ENCODE assay signal across 1 cellular context in the genomic region with DNA sequence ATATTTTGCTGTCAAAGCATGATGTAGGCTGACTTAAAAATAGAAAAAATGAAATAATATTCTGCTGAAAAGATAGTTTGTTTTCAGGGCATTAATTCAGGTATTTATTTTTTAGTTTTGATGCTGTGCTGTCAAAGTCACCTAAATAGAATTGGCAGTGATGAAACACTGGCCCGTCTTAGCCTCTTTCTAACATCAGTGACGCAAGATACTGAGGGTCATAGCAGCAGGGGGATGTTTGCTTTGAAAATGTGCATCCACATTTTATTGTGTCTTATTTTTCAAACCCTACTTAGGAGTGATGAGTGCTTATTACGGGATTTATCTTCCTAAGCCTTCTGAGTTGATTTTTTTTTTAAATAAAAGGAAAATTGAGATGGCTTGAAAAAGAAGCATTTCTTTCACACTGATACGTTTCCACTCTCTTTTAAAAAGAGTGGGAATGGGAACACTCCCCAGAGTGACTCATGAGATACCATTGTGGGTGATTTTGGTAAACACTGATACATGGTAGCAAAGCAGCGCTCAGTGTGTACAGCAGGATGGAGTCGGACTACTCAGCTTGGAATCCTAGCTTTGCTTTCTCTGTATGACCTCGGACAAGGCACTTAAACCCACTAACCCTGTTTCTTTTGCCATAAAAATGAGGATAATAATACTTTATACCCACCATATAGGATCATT.
A peak's percentile ranks its signal among the peaks of the same experiment; 100 is the strongest.
TF ChIP-seq lines count a peak whose summit lies in the region.

No MANE protein-coding gene starts in this region.

TF ChIP-seq in IMR-90, 13 proteins besides CTCF, POLR2A, EP300 and RAD21 (continued from another document):
- TF ChIP-seq, protein P1, sequence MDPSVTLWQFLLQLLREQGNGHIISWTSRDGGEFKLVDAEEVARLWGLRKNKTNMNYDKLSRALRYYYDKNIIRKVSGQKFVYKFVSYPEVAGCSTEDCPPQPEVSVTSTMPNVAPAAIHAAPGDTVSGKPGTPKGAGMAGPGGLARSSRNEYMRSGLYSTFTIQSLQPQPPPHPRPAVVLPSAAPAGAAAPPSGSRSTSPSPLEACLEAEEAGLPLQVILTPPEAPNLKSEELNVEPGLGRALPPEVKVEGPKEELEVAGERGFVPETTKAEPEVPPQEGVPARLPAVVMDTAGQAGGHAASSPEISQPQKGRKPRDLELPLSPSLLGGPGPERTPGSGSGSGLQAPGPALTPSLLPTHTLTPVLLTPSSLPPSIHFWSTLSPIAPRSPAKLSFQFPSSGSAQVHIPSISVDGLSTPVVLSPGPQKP (IDR thresholded peaks at IDR 0.05; ENCODE audit: borderline replicate concordance, low read depth, low read length): no peak
- TF ChIP-seq, protein P2, sequence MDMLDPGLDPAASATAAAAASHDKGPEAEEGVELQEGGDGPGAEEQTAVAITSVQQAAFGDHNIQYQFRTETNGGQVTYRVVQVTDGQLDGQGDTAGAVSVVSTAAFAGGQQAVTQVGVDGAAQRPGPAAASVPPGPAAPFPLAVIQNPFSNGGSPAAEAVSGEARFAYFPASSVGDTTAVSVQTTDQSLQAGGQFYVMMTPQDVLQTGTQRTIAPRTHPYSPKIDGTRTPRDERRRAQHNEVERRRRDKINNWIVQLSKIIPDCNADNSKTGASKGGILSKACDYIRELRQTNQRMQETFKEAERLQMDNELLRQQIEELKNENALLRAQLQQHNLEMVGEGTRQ (IDR thresholded peaks at IDR 0.05; ENCODE audit: low read depth, low read length): no peak
- TF ChIP-seq RCOR1 (IDR thresholded peaks at IDR 0.05; ENCODE audit: insufficient replicate concordance, low read length) (no peak), BHLHE40 (IDR thresholded peaks at IDR 0.05; ENCODE audit: low read depth, low read length) (no peak), CHD1 (IDR thresholded peaks at IDR 0.05; ENCODE audit: low read depth, low read length) (no peak), CEBPB (IDR thresholded peaks at IDR 0.05; ENCODE audit: low read depth, low read length) (peak; percentile 89), MAFK (IDR thresholded peaks at IDR 0.05; ENCODE audit: low read depth, low read length) (no peak)
